In genomic region chr5:98065261-98065909, GRCh38 we compare ENCODE assay signal across 19 cellular contexts.
DNase-seq lines count a peak whose midpoint lies in the region; FAIRE-seq and TF ChIP-seq lines count a peak whose summit lies in the region.
"Had no signal": no experiment of that assay in that cellular context is flagged by ENCODE, and none has a peak within 500 bp of the region (broad histone marks: within the 10 kb centered on the region; RNA-seq: fewer than 3 reads in every experiment).

No MANE protein-coding gene starts in this region.

- no peak overlapping the region for H3K4me3 ChIP-seq in GM23248
- no peak overlapping the region for H3K4me3 ChIP-seq in endothelial cell of umbilical vein (replicated peaks in 1 of 3; ENCODE audit: insufficient read depth in 1 of 3, low read depth in 1 of 3, low read length in 3 of 3)
- no peak overlapping the region for H3K4me3 ChIP-seq in neural cell (ENCODE audit: low read length)
- H3K4me3 ChIP-seq: PC-9, SJSA1 had no signal

- no peak for TF ChIP-seq EP300 in neural cell (conservative IDR thresholded peaks at IDR 0.05; ENCODE audit: poor library complexity, severe bottlenecking)

- POLR2A ChIA-PET in endothelial cell of umbilical vein (lab: Charles Lee), result no interaction called here

- H3K4me2 ChIP-seq in GM23248 (ENCODE audit: unreplicated experiment) (no peak overlapping the region), endothelial cell of umbilical vein (ENCODE audit: insufficient read depth, low read length) (no peak overlapping the region), neural cell (ENCODE audit: low read length) (no peak overlapping the region)
- H3K4me2 ChIP-seq: PC-9 had no signal

- 48 to 72% methylated on average over 1 of the region's 1 CpG for WGBS in GM23248 (ENCODE audit: low coverage in 1 of 2, low lambda C conversion rate in 2 of 2, missing lambda C conversion rate in 2 of 2), 2 experiments

- H3K27ac ChIP-seq in GM23248, result no peak overlapping the region
- H3K27ac ChIP-seq in endothelial cell of umbilical vein (ENCODE audit: insufficient read depth, low read depth, low read length), result no peak overlapping the region
- no peak overlapping the region for H3K27ac ChIP-seq in neural cell (ENCODE audit: low read length)
- H3K27ac ChIP-seq: HL-60, PC-9, SJSA1 had no signal

- H3K27me3 ChIP-seq in GM23248 (replicated peaks; ENCODE audit: insufficient read depth), result no peaks in the 10 kb centered on the region
- H3K27me3 ChIP-seq in endothelial cell of umbilical vein (ENCODE audit: control insufficient read depth in 2 of 2, insufficient read depth in 2 of 2, low read length in 2 of 2), result no peaks in the 10 kb centered on the region
- no peaks in the 10 kb centered on the region for H3K27me3 ChIP-seq in neural cell (ENCODE audit: insufficient read depth, low read depth, low read length)
- H3K27me3 ChIP-seq: SJSA1 had no signal

- peak overlapping the region; percentile 44; the same call in 1 of the 2 replicates for H2AFZ ChIP-seq in GM23248
- no peak overlapping the region for H2AFZ ChIP-seq in endothelial cell of umbilical vein (ENCODE audit: low read depth, low read length)
- no peak overlapping the region for H2AFZ ChIP-seq in neural cell (ENCODE audit: low read depth, low read length)
- H2AFZ ChIP-seq: PC-9 had no signal

- dilution Hi-C loops in endothelial cell of umbilical vein (cut with MboI; ENCODE audit: extremely low pct_ligation_motif_present, low sequenced_read_pairs), result no loop called here

- H3K9me1 ChIP-seq in endothelial cell of umbilical vein (replicated peaks; ENCODE audit: control insufficient read depth, extremely low read depth, insufficient read depth, low read length), result no peaks in the 10 kb centered on the region

- no peaks in the 10 kb centered on the region for H3K36me3 ChIP-seq in GM23248 (ENCODE audit: low read depth)
- H3K36me3 ChIP-seq in endothelial cell of umbilical vein (ENCODE audit: control insufficient read depth in 2 of 2, extremely low read depth in 1 of 2, insufficient read depth in 2 of 2, low read length in 2 of 2), result no peaks in the 10 kb centered on the region
- H3K36me3 ChIP-seq in neural cell (ENCODE audit: insufficient read depth, low read length), result no peaks in the 10 kb centered on the region
- H3K36me3 ChIP-seq: SJSA1 had no signal

- BruUV-seq in endothelial cell of umbilical vein (replicated peaks; lab: Mats Ljungman, UMichigan), result no TSS peak

- in situ Hi-C loops in GM23248 (cut with MboI), result no loop called here

- DNase-seq in GM23248, result no peak
- peak; percentile 80 for DNase-seq in RKO (ENCODE audit: low spot score)
- peak; percentile 49 for DNase-seq in endothelial cell of umbilical vein (ENCODE audit: low read depth, low spot score)
- DNase-seq in NK-92 (lab: John Stamatoyannopoulos, UW; ENCODE audit: unreplicated experiment), result no peak
- no peak for DNase-seq in T1000 (lab: John Stamatoyannopoulos, UW)
- DNase-seq in HPDE6-E6E7 (ENCODE audit: extremely low spot score), result no peak
- no peak for DNase-seq in NCI-H526 (lab: John Stamatoyannopoulos, UW)
- DNase-seq: C1 segment of cervical spinal cord; CD8-positive, alpha-beta memory T cell; H9; NCI-H1105; NCI-H2081 treated with DMSO at 0.1 percent for 48 hours; NCI-H748 treated with DMSO at 0.1 percent for 48 hours; PC-9; SW 1271 had no signal

- no peak for TF ChIP-seq RAD21 in neural cell (conservative IDR thresholded peaks at IDR 0.05)

- H3F3A ChIP-seq in GM23248 (ENCODE audit: insufficient read depth) (no peaks in the 10 kb centered on the region), neural cell (ENCODE audit: insufficient read depth, low read length, poor library complexity, severe bottlenecking) (no peaks in the 10 kb centered on the region)

- H3K79me2 ChIP-seq in GM23248 (ENCODE audit: insufficient read depth) (no peaks in the 10 kb centered on the region), endothelial cell of umbilical vein (ENCODE audit: control insufficient read depth, insufficient read depth, low read length) (no peaks in the 10 kb centered on the region), neural cell (replicated peaks; ENCODE audit: insufficient read depth, low read length) (no peaks in the 10 kb centered on the region)

- intact Hi-C loops in endothelial cell of umbilical vein (cut with micrococcal nuclease), result no loop called here

- TF ChIP-seq POLR2A in endothelial cell of umbilical vein (IDR thresholded peaks at IDR 0.05; ENCODE audit: low read depth, low read length), result no peak

- no peak overlapping the region for H3K9ac ChIP-seq in GM23248
- no peak overlapping the region for H3K9ac ChIP-seq in endothelial cell of umbilical vein (replicated peaks; ENCODE audit: extremely low read depth, insufficient read depth, low read length)
- no peak overlapping the region for H3K9ac ChIP-seq in neural cell (ENCODE audit: low read length)

- H3K9me2 ChIP-seq in GM23248 (ENCODE audit: insufficient read depth) (no peaks in the 10 kb centered on the region), neural cell (ENCODE audit: insufficient read depth, low read length) (no peaks in the 10 kb centered on the region)

- TF ChIP-seq CTCF in endothelial cell of umbilical vein (IDR thresholded peaks at IDR 0.05; ENCODE audit: extremely low read depth in 1 of 2, insufficient read depth in 1 of 2, low read depth in 1 of 2, low read length in 2 of 2) (no peak), neural cell (IDR thresholded peaks at IDR 0.05; ENCODE audit: poor library complexity, severe bottlenecking) (no peak)

- no peaks in the 10 kb centered on the region for H3K4me1 ChIP-seq in GM23248 (ENCODE audit: insufficient read depth)
- H3K4me1 ChIP-seq in endothelial cell of umbilical vein (ENCODE audit: control insufficient read depth, extremely low read depth, insufficient read depth, low read length), result no peaks in the 10 kb centered on the region
- H3K4me1 ChIP-seq: SJSA1 had no signal

- H3K9me3 ChIP-seq in GM23248 (ENCODE audit: low read depth) (no peaks in the 10 kb centered on the region), endothelial cell of umbilical vein (replicated peaks; ENCODE audit: control insufficient read depth, insufficient read depth, low read length) (no peaks in the 10 kb centered on the region), neural cell (ENCODE audit: low read length) (no peaks in the 10 kb centered on the region)
- H3K9me3 ChIP-seq: SJSA1 had no signal

- CTCF ChIA-PET in endothelial cell of umbilical vein (lab: Charles Lee), result interaction anchor here (0.8 to 2.1 kb wide), 7 partner anchors 22 to 835 kb away, joined by 3 to 9 read pairs (median 3); no protein-coding TSS in a partner anchor

- H4K20me1 ChIP-seq in GM23248 (ENCODE audit: insufficient read depth), result no peaks in the 10 kb centered on the region
- H4K20me1 ChIP-seq in endothelial cell of umbilical vein (replicated peaks; ENCODE audit: control insufficient read depth, extremely low read depth, insufficient read depth, low read length), result no peaks in the 10 kb centered on the region
- H4K20me1 ChIP-seq in neural cell (ENCODE audit: insufficient read depth), result no peaks in the 10 kb centered on the region

- FAIRE-seq in endothelial cell of umbilical vein (lab: Jason Lieb, UNC), result no peak
- FAIRE-seq: D721Med had no signal

TF ChIP-seq in endothelial cell of umbilical vein, 7 proteins besides CTCF, POLR2A, EP300 and RAD21:
- TF ChIP-seq FOS (IDR thresholded peaks at IDR 0.05; ENCODE audit: borderline replicate concordance, insufficient read depth, low read length) (peak; percentile 64), JUN (IDR thresholded peaks at IDR 0.05; ENCODE audit: borderline replicate concordance, insufficient read depth, insufficient read length, low read depth) (no peak), GATA2 (IDR thresholded peaks at IDR 0.05; ENCODE audit: insufficient read depth, insufficient read length, low read depth, low read length) (peak; percentile 76), EZH2 (IDR thresholded peaks at IDR 0.05; ENCODE audit: borderline replicate concordance, low read depth, low read length, severe bottlenecking) (no peak), MYC (IDR thresholded peaks at IDR 0.05; ENCODE audit: low read depth, low read length) (no peak)

TF ChIP-seq in neural cell, 6 proteins besides CTCF, POLR2A, EP300 and RAD21:
- TF ChIP-seq EZH2 (IDR thresholded peaks at IDR 0.05; ENCODE audit: borderline replicate concordance, insufficient read depth, low read length, poor library complexity, severe bottlenecking) (no peak), POLR2AphosphoS5 (IDR thresholded peaks at IDR 0.05) (peak; percentile 70), MXI1 (conservative IDR thresholded peaks at IDR 0.05; ENCODE audit: poor library complexity, severe bottlenecking) (no peak)

Comparison
In these comparisons a context has a peak if more than half of its experiments do, and no peak if none do; other contexts are left out.
1. DNase-seq: peak in RKO (single experiment) and endothelial cell of umbilical vein (single experiment); none in GM23248 (single experiment), NK-92 (single experiment), T1000 (single experiment), HPDE6-E6E7 (single experiment) and NCI-H526 (0 of 2).